In genomic region chr18:63963610-63964256, GRCh38 we compare ENCODE assay signal across 8 cellular contexts. TPM values are rescaled to one million over a fixed set of nuclear protein-coding genes. Genes with fewer than 3 reads are reported as not detected.
A peak's percentile ranks its signal among the peaks of the same experiment; 100 is the strongest.
DNase-seq lines count a peak whose midpoint lies in the region; ATAC-seq and TF ChIP-seq lines count a peak whose summit lies in the region.

No MANE protein-coding gene starts in this region.

- H3K27ac ChIP-seq in esophagus (ENCODE audit: low read depth in 2 of 2, low read length in 1 of 2), result peak overlapping the region; percentile 29 to 67

- H3K27me3 Mint-ChIP-seq in nephron (ENCODE audit: low read depth), result peaks cover 5% of the 10 kb centered on the region

- H3K4me3 ChIP-seq in esophagus (ENCODE audit: low read depth in 1 of 2, low read length in 2 of 2), result no peak overlapping the region

- ATAC-seq in GM18502 (IDR thresholded peaks at IDR 0.05; ENCODE audit: poor library complexity, unreplicated experiment), result peak; percentile 87
- ATAC-seq in HG02884 (IDR thresholded peaks at IDR 0.05; ENCODE audit: unreplicated experiment), result peak; percentile 80

- H3K4me1 Mint-ChIP-seq in nephron, result peaks cover 5% of the 10 kb centered on the region

- H3K36me3 ChIP-seq in esophagus (ENCODE audit: control insufficient read depth in 2 of 2, insufficient read depth in 2 of 2, low read length in 1 of 2), result no peaks in the 10 kb centered on the region

- H3K9me3 Mint-ChIP-seq in nephron, result no peaks in the 10 kb centered on the region

- peak; percentile 98 for TF ChIP-seq CTCF in AG09319 (IDR thresholded peaks at IDR 0.05; ENCODE audit: low read depth, low read length)
- TF ChIP-seq CTCF in nephron (IDR thresholded peaks at IDR 0.05; ENCODE audit: unreplicated experiment in 3 of 3), result peak; percentile 48 to 61 (median 54)

- H3K36me3 Mint-ChIP-seq in nephron (ENCODE audit: low read depth), result no peaks in the 10 kb centered on the region

- no peak overlapping the region for H3K4me3 Mint-ChIP-seq in nephron

- no peaks in the 10 kb centered on the region for H3K27me3 ChIP-seq in esophagus (ENCODE audit: control insufficient read depth in 1 of 2, insufficient read depth in 2 of 2, low read length in 2 of 2)

- 31 to 49% methylated on average over 1 of the region's 1 CpG for WGBS in esophagus, 2 donors

- H3K4me1 ChIP-seq in esophagus (ENCODE audit: control insufficient read depth in 2 of 2, insufficient read depth in 2 of 2, low read length in 1 of 2), result peaks cover 0 to 5% of the 10 kb centered on the region in 2 donors

- H3K9me3 ChIP-seq in esophagus (ENCODE audit: control insufficient read depth in 2 of 2, insufficient read depth in 1 of 2, low read depth in 1 of 2, low read length in 1 of 2), result no peaks in the 10 kb centered on the region

- peak; percentile 47 for DNase-seq in AG09319 (ENCODE audit: extremely low read depth, low read depth)
- DNase-seq in NCI-H2107 (lab: John Stamatoyannopoulos, UW), result peak; percentile 16
- DNase-seq in activated CD4-positive, alpha-beta T cell treated with anti-CD3 and anti-CD28 coated beads for 48 hours, result peak; percentile 63
- DNase-seq in cerebellar nuclear complex (lab: John Stamatoyannopoulos, UW), result no peak

- H3K27ac Mint-ChIP-seq in nephron, result no peak overlapping the region

RNA-seq across cellular contexts. Expression of gene SERPINB8, which starts 6.1 kb away (rescaled TPM):
- 10 to 100 TPM; 20.6 to 27.3 TPM for polyA plus RNA-seq in esophagus

RNA-seq across cellular contexts. Expression of gene HMSD, which starts 14.6 kb away (rescaled TPM):
- polyA plus RNA-seq in esophagus, result under 1 TPM; 0.26 to 0.55 TPM

RNA-seq across cellular contexts. Expression of gene SERPINB10, which starts 56.0 kb away (rescaled TPM):
- under 1 TPM; 0.06 to 0.46 TPM for polyA plus RNA-seq in esophagus

Comparison
In these comparisons a context has a peak if more than half of its experiments do, and no peak if none do; other contexts are left out.
1. DNase-seq: peak in AG09319 (single experiment), NCI-H2107 (single experiment) and activated CD4-positive, alpha-beta T cell treated with anti-CD3 and anti-CD28 coated beads for 48 hours (single experiment); none in cerebellar nuclear complex (0 of 2).